1 cellular context compared by ENCODE assay signal in genomic region chr7:37015353-37016034, GRCh38.
TF ChIP-seq lines count a peak whose summit lies in the region.

No MANE protein-coding gene starts in this region.

TF ChIP-seq in HepG2, 621 proteins besides CTCF, POLR2A, EP300 and RAD21 (continued from another document):
- 0 out of 2 replicates have a peak, but pooled peaks have one; percentile 33 for TF ChIP-seq ZNF280D (CRISPR knock-in tag; IDR thresholded peaks at IDR 0.05)
- no peak for TF ChIP-seq ZNF367 (CRISPR knock-in tag; IDR thresholded peaks at IDR 0.05; ENCODE audit: borderline replicate concordance)
- peak; percentile 49; the same call in 1 of the 2 replicates for TF ChIP-seq FOXP4 (CRISPR knock-in tag; IDR thresholded peaks at IDR 0.05)
- peak; percentile 98 for TF ChIP-seq ZNF441 (CRISPR knock-in tag; IDR thresholded peaks at IDR 0.05; ENCODE audit: borderline replicate concordance)
